In genomic region chr17:50047083-50047482, GRCh38 we compare ENCODE assay signal across 16 cellular contexts. TPM values are rescaled to one million over a fixed set of nuclear protein-coding genes. Genes with fewer than 3 reads are reported as not detected.
DNase-seq lines count a peak whose midpoint lies in the region; ATAC-seq and TF ChIP-seq lines count a peak whose summit lies in the region.
"Had no signal": no experiment of that assay in that cellular context is flagged by ENCODE, and none has a peak within 500 bp of the region (broad histone marks: within the 10 kb centered on the region; RNA-seq: fewer than 3 reads in every experiment).

No MANE protein-coding gene starts in this region.

- peak overlapping the region; percentile 48 for H3K9ac ChIP-seq in GM23248
- no peak overlapping the region for H3K9ac ChIP-seq in trophoblast cell (ENCODE audit: low read length)
- H3K9ac ChIP-seq: BLaER1 had no signal

- H3K9me3 ChIP-seq in GM23248 (ENCODE audit: low read depth) (no peaks in the 10 kb centered on the region), PC-9 (ENCODE audit: insufficient read depth, low read depth) (no peaks in the 10 kb centered on the region), trophoblast cell (ENCODE audit: insufficient read depth, low read depth, low read length) (no peaks in the 10 kb centered on the region)
- H3K9me3 ChIP-seq: BLaER1 had no signal

- peaks cover 60% of the 10 kb centered on the region for H3K4me1 ChIP-seq in GM23248 (ENCODE audit: insufficient read depth)
- peaks cover 73% of the 10 kb centered on the region for H3K4me1 ChIP-seq in PC-9 (replicated peaks; ENCODE audit: insufficient read depth)
- H3K4me1 ChIP-seq in trophoblast cell (ENCODE audit: control insufficient read depth in 1 of 2, insufficient read depth in 2 of 2, low read length in 2 of 2), result peaks cover 34 to 39% of the 10 kb centered on the region in 2 experiments

- H3K79me2 ChIP-seq in GM23248 (ENCODE audit: insufficient read depth) (no peaks in the 10 kb centered on the region), PC-9 (ENCODE audit: low read depth) (no peaks in the 10 kb centered on the region), trophoblast cell (ENCODE audit: control insufficient read depth, insufficient read depth, low read length, poor library complexity) (peaks cover 3% of the 10 kb centered on the region)
- H3K79me2 ChIP-seq: hepatocyte had no signal

- H3K9me2 ChIP-seq in GM23248 (ENCODE audit: insufficient read depth) (no peaks in the 10 kb centered on the region), PC-9 (ENCODE audit: insufficient read depth) (no peaks in the 10 kb centered on the region)

- H3K27me3 ChIP-seq in GM23248 (replicated peaks; ENCODE audit: insufficient read depth), result no peaks in the 10 kb centered on the region
- no peaks in the 10 kb centered on the region for H3K27me3 ChIP-seq in PC-9 (ENCODE audit: insufficient read depth, low read depth)
- H3K27me3 ChIP-seq in trophoblast cell (ENCODE audit: insufficient read depth, low read length), result no peaks in the 10 kb centered on the region
- H3K27me3 ChIP-seq: BLaER1, hepatocyte had no signal

- H4K91ac ChIP-seq in trophoblast cell (ENCODE audit: low read depth, low read length), result peak overlapping the region; percentile 25

- no peak overlapping the region for H4K12ac ChIP-seq in trophoblast cell (ENCODE audit: low read depth, low read length)

- ATAC-seq in HG03565 (IDR thresholded peaks at IDR 0.05; ENCODE audit: unreplicated experiment), result no peak

- H2BK5ac ChIP-seq in trophoblast cell (ENCODE audit: low read depth, low read length, poor library complexity), result peak overlapping the region; percentile 23

- no TSS peak for BruUV-seq in PC-9 (replicated peaks; lab: Mats Ljungman, UMichigan)

- H3K4me2 ChIP-seq in GM23248 (ENCODE audit: unreplicated experiment), result peak overlapping the region; percentile 53
- H3K4me2 ChIP-seq in PC-9, result peak overlapping the region; percentile 54
- no peak overlapping the region for H3K4me2 ChIP-seq in trophoblast cell (ENCODE audit: low read length)
- H3K4me2 ChIP-seq: BLaER1, hepatocyte had no signal

- 95 to 96% methylated on average over 6 of the region's 6 CpGs for WGBS in GM23248 (ENCODE audit: low coverage in 1 of 2, low lambda C conversion rate in 2 of 2, missing lambda C conversion rate in 2 of 2), 2 experiments
- WGBS in trophoblast cell (ENCODE audit: extremely low coverage, insufficient coverage, insufficient read length), result no CpG with 5 or more reads among the region's 6 CpGs

- H4K20me1 ChIP-seq in GM23248 (ENCODE audit: insufficient read depth) (no peaks in the 10 kb centered on the region), PC-9 (ENCODE audit: insufficient read depth) (no peaks in the 10 kb centered on the region)
- H4K20me1 ChIP-seq: BLaER1 had no signal

- H3K14ac ChIP-seq in trophoblast cell (ENCODE audit: low read length), result peak overlapping the region; percentile 66

- POLR2A ChIA-PET in PC-9 (lab: Charles Lee; ENCODE audit: unreplicated experiment), result no interaction called here

- H2BK120ac ChIP-seq in trophoblast cell (ENCODE audit: insufficient read depth, low read length, poor library complexity), result no peak overlapping the region

- peak overlapping the region; percentile 42 for H2AK5ac ChIP-seq in trophoblast cell (ENCODE audit: low read length)

- H3K27ac ChIP-seq in GM23248, result peak overlapping the region; percentile 54
- H3K27ac ChIP-seq in PC-9, result peak overlapping the region; percentile 73
- H3K27ac ChIP-seq in trophoblast cell (ENCODE audit: low read depth, low read length), result no peak overlapping the region
- H3K27ac ChIP-seq: BLaER1, hepatocyte had no signal

- H3F3A ChIP-seq in GM23248 (ENCODE audit: insufficient read depth) (peaks cover 29% of the 10 kb centered on the region), PC-9 (ENCODE audit: insufficient read depth, low read depth) (peaks cover 36% of the 10 kb centered on the region)

- H3K36me3 ChIP-seq in GM23248 (ENCODE audit: low read depth), result no peaks in the 10 kb centered on the region
- H3K36me3 ChIP-seq in PC-9 (ENCODE audit: low read depth), result no peaks in the 10 kb centered on the region
- H3K36me3 ChIP-seq in trophoblast cell (ENCODE audit: control insufficient read depth in 1 of 2, insufficient read depth in 2 of 2, low read length in 2 of 2), result no peaks in the 10 kb centered on the region
- H3K36me3 ChIP-seq: BLaER1 had no signal

- CTCF ChIA-PET in PC-9 (lab: Charles Lee), result no interaction called here

- no peak overlapping the region for H3K23ac ChIP-seq in trophoblast cell (ENCODE audit: low read length)

- no peak for DNase-seq in GM23248
- DNase-seq in PC-9, result no peak
- DNase-seq in epidermal melanocyte (ENCODE audit: insufficient read length, low spot score), result peak; percentile 6
- DNase-seq in trophoblast cell, result no peak
- no peak for DNase-seq in putamen (ENCODE audit: low spot score)
- no peak for DNase-seq in NCI-H774 (lab: John Stamatoyannopoulos, UW)
- no peak for DNase-seq in activated CD8-positive, alpha-beta memory T cell treated with anti-CD3 and anti-CD28 coated beads for 24 hours
- DNase-seq: NCI-H2081, NCI-H748 treated with DMSO at 0.1 percent for 48 hours, RPMI8226 had no signal

- peak overlapping the region; percentile 46 for H2AFZ ChIP-seq in GM23248
- H2AFZ ChIP-seq in PC-9, result no peak overlapping the region
- H2AFZ ChIP-seq in trophoblast cell (ENCODE audit: insufficient read depth, low read length, poor library complexity), result no peak overlapping the region
- H2AFZ ChIP-seq: hepatocyte had no signal

- TF ChIP-seq CTCF in PC-9 (conservative IDR thresholded peaks at IDR 0.05), result no peak

- H4K8ac ChIP-seq in trophoblast cell (ENCODE audit: low read depth, low read length), result no peak overlapping the region

- H3K4me3 ChIP-seq in GM23248, result no peak overlapping the region
- no peak overlapping the region for H3K4me3 ChIP-seq in PC-9
- H3K4me3 ChIP-seq in trophoblast cell (ENCODE audit: low read depth, low read length), result no peak overlapping the region
- H3K4me3 ChIP-seq: BLaER1, hepatocyte had no signal

- H3K4ac ChIP-seq in trophoblast cell (ENCODE audit: low read depth, low read length), result no peak overlapping the region

- no peak overlapping the region for H2BK12ac ChIP-seq in trophoblast cell (ENCODE audit: low read length)

- peaks cover 17% of the 10 kb centered on the region for H3K79me1 ChIP-seq in trophoblast cell (ENCODE audit: low read length)

- in situ Hi-C loops in GM23248 (cut with MboI), result no loop called here

- intact Hi-C loops in PC-9 (cut with micrococcal nuclease; ENCODE audit: unreplicated experiment), result no loop called here

- H3K18ac ChIP-seq in trophoblast cell (ENCODE audit: low read length), result no peak overlapping the region

RNA-seq across cellular contexts. Expression of gene ITGA3, which starts 8.8 kb away (rescaled TPM):
- total RNA-seq in GM23248 (2014; rRNA removed; shearing (Covaris generic)), result 321 and 330 TPM in 2 replicates
- 105 and 111 TPM in 2 replicates for polyA plus RNA-seq in GM23248 (2016; fragmentation: Nextera tagmentation; extraction: Ambion mirVana)
- 291 and 327 TPM in 2 replicates for total RNA-seq in PC-9 (2021)
- 63.3 and 65.7 TPM in 2 replicates for polyA plus RNA-seq in trophoblast cell (2013)

RNA-seq across cellular contexts. Expression of gene PDK2, which starts 48.1 kb away (rescaled TPM):
- total RNA-seq in GM23248 (2014; rRNA removed; shearing (Covaris generic)), result 25.9 and 30.2 TPM in 2 replicates
- 48.1 and 56.0 TPM in 2 replicates for polyA plus RNA-seq in GM23248 (2016; fragmentation: Nextera tagmentation; extraction: Ambion mirVana)
- 38.6 and 58.7 TPM in 2 replicates for total RNA-seq in PC-9 (2021)
- 16.1 and 16.2 TPM in 2 replicates for polyA plus RNA-seq in trophoblast cell (2013)

RNA-seq across cellular contexts. Expression of gene DLX3, which starts 52.1 kb away (rescaled TPM):
- 0.43 and 0.51 TPM in 2 replicates for total RNA-seq in GM23248 (2014; rRNA removed; shearing (Covaris generic))
- 1.0 and 1.4 TPM in 2 replicates for polyA plus RNA-seq in GM23248 (2016; fragmentation: Nextera tagmentation; extraction: Ambion mirVana)
- total RNA-seq in PC-9 (2021), result 1.2 and 2.0 TPM in 2 replicates
- polyA plus RNA-seq in trophoblast cell (2013), result 113 and 120 TPM in 2 replicates
- total RNA-seq: bronchial epithelial cell; pulmonary artery endothelial cell; T-helper 1 cell treated with Interleukin-12 subunit alpha and Interleukin-12 subunit beta and Interleukin-4 antibody, amounts not matched to agents 30 ng/mL and 1 ng/mL, for 36 hours had no signal
